ENCODE assay signal across 8 cellular contexts in the genomic region with DNA sequence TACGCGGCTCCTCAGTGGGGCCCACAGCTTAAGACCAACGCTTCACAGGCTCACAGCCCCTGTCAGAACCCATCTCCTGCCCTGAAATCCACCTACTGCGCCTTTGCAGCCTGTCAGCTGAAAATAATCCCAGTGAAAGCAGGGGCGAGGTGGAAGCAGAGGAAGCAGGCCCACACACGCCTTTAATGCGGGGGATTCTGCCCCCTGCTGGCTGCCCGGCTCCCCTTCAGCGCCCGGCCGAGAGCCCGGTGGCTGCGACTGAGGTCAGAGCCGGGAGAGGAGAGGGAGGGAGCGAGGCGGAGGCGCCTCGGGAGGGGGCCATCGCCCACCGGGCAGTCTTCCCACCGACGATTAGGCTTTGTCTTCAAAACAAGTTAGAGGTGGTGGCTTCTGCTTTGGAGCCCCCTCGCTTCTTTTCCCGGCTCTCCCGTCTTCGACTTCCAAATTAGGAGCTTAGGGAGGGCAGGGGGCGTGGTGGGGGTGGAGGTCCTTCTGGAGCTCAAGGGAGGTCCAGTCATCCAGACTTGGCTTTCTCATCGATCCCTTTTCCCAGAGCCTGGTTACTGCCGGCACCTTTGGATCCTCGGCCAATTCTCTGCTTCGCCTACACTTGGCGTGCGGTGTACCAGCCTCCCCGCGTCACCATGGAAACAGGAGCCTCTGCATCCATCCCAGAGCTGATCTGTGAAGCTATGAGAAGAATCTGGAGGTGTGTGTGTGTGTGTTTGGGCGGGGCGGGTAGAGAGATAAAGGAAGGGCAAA. TPM values are rescaled to one million over a fixed set of nuclear protein-coding genes. Genes with fewer than 3 reads are reported as not detected.
A peak's percentile ranks its signal among the peaks of the same experiment; 100 is the strongest.
DNase-seq lines count a peak whose midpoint lies in the region; ATAC-seq and TF ChIP-seq lines count a peak whose summit lies in the region.

No MANE protein-coding gene starts in this region.

- H3K9ac ChIP-seq in KMS-11 = no peak overlapping the region

- H3K4me2 ChIP-seq in KMS-11 = no peak overlapping the region; the same call in 1 of the 2 replicates

- peaks cover 5% of the 10 kb centered on the region for H3K4me1 Mint-ChIP-seq in nephron
- peaks cover 6% of the 10 kb centered on the region for H3K4me1 Mint-ChIP-seq in stimulated activated memory B cell treated with anti-CD40 and anti-IgM and Interleukin-4, amounts not matched to agents 10 μg/mL and 1 μg/mL and 100 μg/mL, for 72 hours

- no peak overlapping the region for H3K4me3 ChIP-seq in KMS-11 (IDR thresholded peaks at IDR 0.05; ENCODE audit: insufficient read depth, low read depth, low read length)
- H3K4me3 ChIP-seq in fibroblast of the aortic adventitia (ENCODE audit: low read depth, low read length) = peak overlapping the region; percentile 53

- peaks cover 31% of the 10 kb centered on the region for H3K27me3 Mint-ChIP-seq in nephron (ENCODE audit: low read depth)
- peaks cover 26% of the 10 kb centered on the region for H3K27me3 Mint-ChIP-seq in stimulated activated memory B cell treated with anti-CD40 and anti-IgM and Interleukin-4, amounts not matched to agents 10 μg/mL and 1 μg/mL and 100 μg/mL, for 72 hours

- no peaks in the 10 kb centered on the region for H4K20me1 ChIP-seq in KMS-11 (ENCODE audit: insufficient read depth)

- peaks cover 8% of the 10 kb centered on the region for H3K4me1 ChIP-seq in KMS-11 (ENCODE audit: low read depth, poor library complexity, severe bottlenecking)

- no peaks in the 10 kb centered on the region for H3K79me2 ChIP-seq in KMS-11 (ENCODE audit: insufficient read depth, low read depth)

- H3K27ac Mint-ChIP-seq in nephron = peak overlapping the region in 2 of 3 experiments; percentile 79 to 89
- no peak overlapping the region for H3K27ac Mint-ChIP-seq in stimulated activated memory B cell treated with anti-CD40 and anti-IgM and Interleukin-4, amounts not matched to agents 10 μg/mL and 1 μg/mL and 100 μg/mL, for 72 hours

- DNase-seq in NCI-H446 (lab: John Stamatoyannopoulos, UW) = peak; percentile 8 to 62
- DNase-seq in NCI-H446 treated with DMSO at 0.1 percent for 48 hours (lab: John Stamatoyannopoulos, UW) = no peak
- DNase-seq in RKO (ENCODE audit: low spot score) = peak; percentile 48
- peak; percentile 47 to 54 for DNase-seq in activated T-helper 1 cell treated with anti-CD3 and anti-CD28 coated beads, Interleukin-2, amount 50 U/mL, for 16 hours (ENCODE audit: low read depth in 1 of 2, low spot score in 1 of 2)
- DNase-seq in fibroblast of the aortic adventitia (ENCODE audit: low read depth) = peak; percentile 76

- peak; percentile 86 for TF ChIP-seq CTCF in KMS-11 (conservative IDR thresholded peaks at IDR 0.05; ENCODE audit: low read depth, low read length)
- TF ChIP-seq CTCF in fibroblast of the aortic adventitia (IDR thresholded peaks at IDR 0.05; ENCODE audit: insufficient read depth, low read length) = peak; percentile 93
- peak; percentile 93 to 97 (median 97) for TF ChIP-seq CTCF in nephron (IDR thresholded peaks at IDR 0.05; ENCODE audit: unreplicated experiment in 3 of 3)

- H3K36me3 Mint-ChIP-seq in nephron (ENCODE audit: low read depth) = no peaks in the 10 kb centered on the region
- no peaks in the 10 kb centered on the region for H3K36me3 Mint-ChIP-seq in stimulated activated memory B cell treated with anti-CD40 and anti-IgM and Interleukin-4, amounts not matched to agents 10 μg/mL and 1 μg/mL and 100 μg/mL, for 72 hours

- peak overlapping the region; percentile 66 to 75 (median 74) for H3K4me3 Mint-ChIP-seq in nephron
- no peak overlapping the region for H3K4me3 Mint-ChIP-seq in stimulated activated memory B cell treated with anti-CD40 and anti-IgM and Interleukin-4, amounts not matched to agents 10 μg/mL and 1 μg/mL and 100 μg/mL, for 72 hours

- 0 out of 2 replicates have a peak, but pooled peaks cover 4% of the 10 kb centered on the region for H3K27me3 ChIP-seq in KMS-11 (ENCODE audit: insufficient read depth, low read depth)

- H2AFZ ChIP-seq in KMS-11 (ENCODE audit: low read depth) = peak overlapping the region; percentile 75

- H3K36me3 ChIP-seq in KMS-11 (ENCODE audit: insufficient read depth) = no peaks in the 10 kb centered on the region

- H3K9me3 Mint-ChIP-seq in nephron = no peaks in the 10 kb centered on the region
- no peaks in the 10 kb centered on the region for H3K9me3 Mint-ChIP-seq in stimulated activated memory B cell treated with anti-CD40 and anti-IgM and Interleukin-4, amounts not matched to agents 10 μg/mL and 1 μg/mL and 100 μg/mL, for 72 hours

- ATAC-seq in stimulated activated memory B cell treated with anti-CD40 and anti-IgM and Interleukin-4, amounts not matched to agents 10 μg/mL and 1 μg/mL and 100 μg/mL, for 72 hours = peak; percentile 92

- no peak overlapping the region for H3K27ac ChIP-seq in KMS-11

RNA-seq across cellular contexts. Expression of a gene that starts 25.2 kb away (rescaled TPM):
- total RNA-seq in fibroblast of the aortic adventitia (ENCODE audit: low replicate concordance) = 0.72 TPM in 1 of 2 replicates, not detected in the other

RNA-seq across cellular contexts. Expression of a gene that starts 34.5 kb away (rescaled TPM):
- 4.8 and 23.8 TPM in 2 replicates for total RNA-seq in fibroblast of the aortic adventitia (ENCODE audit: low replicate concordance)

RNA-seq across cellular contexts. Expression of a gene that starts 38.9 kb away (rescaled TPM):
- total RNA-seq in fibroblast of the aortic adventitia (ENCODE audit: low replicate concordance) = 54.1 and 151 TPM in 2 replicates
